In genomic region chr1:37599940-37600339, GRCh38 we compare ENCODE assay signal across 24 cellular contexts. TPM values are rescaled to one million over a fixed set of nuclear protein-coding genes. Genes with fewer than 3 reads are reported as not detected.
"Had no signal": no experiment of that assay in that cellular context is flagged by ENCODE, and none has a peak within 500 bp of the region (broad histone marks: within the 10 kb centered on the region; RNA-seq: fewer than 3 reads in every experiment).

No MANE protein-coding gene starts in this region.

- DNase-seq: colonic mucosa; dermis blood vessel endothelial cell; esophagus squamous epithelium; foreskin fibroblast; glutamatergic neuron; left ventricle myocardium inferior; lower lobe of right lung; natural killer cell; nucleus accumbens; pancreas; right lobe of liver; stimulated activated CD4-positive, alpha-beta T cell treated with anti-CD3 and anti-CD28 coated beads, Interleukin-2, amount 100 ng/mL, for 24 hours; stimulated activated CD4-positive, alpha-beta T cell treated with anti-CD3 and anti-CD28 coated beads, Interleukin-4, amount 100 ng/mL, for 4 hours; stimulated activated naive B cell treated with anti-CD40 and anti-IgM and Interleukin-4, amounts not matched to agents 10 μg/mL and 1 μg/mL and 100 μg/mL, for 72 hours; stomach; substantia nigra; transverse colon had no signal

- H3K36me3 ChIP-seq: colonic mucosa, esophagus squamous epithelium, gastroesophageal sphincter, left ventricle myocardium inferior, lower lobe of right lung, neural progenitor cell, pancreas, right lobe of liver, stomach, thoracic aorta, transverse colon had no signal

- FAIRE-seq: keratinocyte, pancreas had no signal

- H3K4me1 ChIP-seq: colonic mucosa had no signal

- H3K9me3 ChIP-seq: colonic mucosa, esophagus squamous epithelium, gastroesophageal sphincter, left ventricle myocardium inferior, lower lobe of right lung, pancreas, right lobe of liver, stomach, thoracic aorta, transverse colon had no signal

- H3K4me3 Mint-ChIP-seq: memory B cell; mesothelial cell of epicardium; natural killer cell; neural progenitor cell; stimulated activated naive B cell treated with anti-CD40 and anti-IgM and Interleukin-4, amounts not matched to agents 10 μg/mL and 1 μg/mL and 100 μg/mL, for 72 hours had no signal

- H3K27ac Mint-ChIP-seq: memory B cell; mesothelial cell of epicardium; natural killer cell; neural progenitor cell; progenitor cell of endocrine pancreas; stimulated activated naive B cell treated with anti-CD40 and anti-IgM and Interleukin-4, amounts not matched to agents 10 μg/mL and 1 μg/mL and 100 μg/mL, for 72 hours had no signal

- H3K36me3 Mint-ChIP-seq: memory B cell, mesothelial cell of epicardium, natural killer cell, neural progenitor cell had no signal

- H3K4me3 ChIP-seq: colonic mucosa, esophagus squamous epithelium, gastroesophageal sphincter, left ventricle myocardium inferior, lower lobe of right lung, neural progenitor cell, pancreas, right lobe of liver, stomach, thoracic aorta, transverse colon had no signal

- H3K27me3 ChIP-seq: colonic mucosa, pancreas, right lobe of liver had no signal

- H3K9me3 Mint-ChIP-seq: memory B cell; mesothelial cell of epicardium; natural killer cell; neural progenitor cell; stimulated activated naive B cell treated with anti-CD40 and anti-IgM and Interleukin-4, amounts not matched to agents 10 μg/mL and 1 μg/mL and 100 μg/mL, for 72 hours had no signal

RNA-seq across cellular contexts. Expression of gene RSPO1, which starts 34.8 kb away (rescaled TPM):
- polyA plus RNA-seq: keratinocyte had no signal
